In genomic region chr22:49370841-49371301, GRCh38 we compare ENCODE assay signal across 29 cellular contexts.
DNase-seq lines count a peak whose midpoint lies in the region; ATAC-seq and TF ChIP-seq lines count a peak whose summit lies in the region.
"Had no signal": no experiment of that assay in that cellular context is flagged by ENCODE, and none has a peak within 500 bp of the region (broad histone marks: within the 10 kb centered on the region; RNA-seq: fewer than 3 reads in every experiment).

No MANE protein-coding gene starts in this region.

- no peaks in the 10 kb centered on the region for H3K36me3 Mint-ChIP-seq in osteocyte (ENCODE audit: unreplicated experiment)
- H3K36me3 Mint-ChIP-seq: activated naive CD4-positive, alpha-beta T cell treated with anti-CD3 and anti-CD28 coated beads, Interleukin-2, amount 50 U/mL, for 24 hours had no signal

- H3K4me1 Mint-ChIP-seq in osteocyte (ENCODE audit: unreplicated experiment) = peaks cover 28% of the 10 kb centered on the region
- H3K4me1 Mint-ChIP-seq: activated naive CD4-positive, alpha-beta T cell treated with anti-CD3 and anti-CD28 coated beads, Interleukin-2, amount 50 U/mL, for 24 hours had no signal

- no peaks in the 10 kb centered on the region for H3K9me3 Mint-ChIP-seq in osteocyte (ENCODE audit: unreplicated experiment)
- H3K9me3 Mint-ChIP-seq: activated naive CD4-positive, alpha-beta T cell treated with anti-CD3 and anti-CD28 coated beads, Interleukin-2, amount 50 U/mL, for 24 hours; activated T-helper 1 cell treated with anti-CD3 and anti-CD28 coated beads, Interleukin-12 subunit alpha, Interleukin-12 subunit beta, Interleukin-2, Interleukin-4 antibody, amounts not matched to agents 30 ng/mL and 10 ng/mL and 1 ng/mL, durations not matched to agents 14 hours and 24 hours and 36 hours; T-helper 2 cell treated with Interferon-gamma antibody and Interleukin-4, amounts not matched to agents 5 μg/mL and 100 μg/mL, for 36 hours had no signal

- TF ChIP-seq CTCF in Peyer's patch (IDR thresholded peaks at IDR 0.05) (no peak), osteocyte (IDR thresholded peaks at IDR 0.05) (no peak)

- peaks cover 0 to 9% (median 0%) of the 10 kb centered on the region in 11 experiments; a peak in 2 of 22 replicates for H4K20me1 ChIP-seq in BLaER1 treated with 17β-estradiol and CSF1 and Interleukin-3, amounts not matched to agents 10 nM and 100 nM

- H3K4me3 Mint-ChIP-seq in osteocyte (ENCODE audit: unreplicated experiment) = no peak overlapping the region
- H3K4me3 Mint-ChIP-seq: activated naive CD4-positive, alpha-beta T cell treated with anti-CD3 and anti-CD28 coated beads, Interleukin-2, amount 50 U/mL, for 24 hours; activated T-helper 1 cell treated with anti-CD3 and anti-CD28 coated beads, Interleukin-12 subunit alpha, Interleukin-12 subunit beta, Interleukin-2, Interleukin-4 antibody, amounts not matched to agents 30 ng/mL and 10 ng/mL and 1 ng/mL, durations not matched to agents 14 hours and 24 hours and 36 hours; T-helper 2 cell treated with Interferon-gamma antibody and Interleukin-4, amounts not matched to agents 5 μg/mL and 100 μg/mL, for 36 hours had no signal

- peak in 2 of 3 donors; percentile 9 to 35 for DNase-seq in Peyer's patch
- DNase-seq in islet precursor cell = peak; percentile 46
- peak; percentile 63 for DNase-seq in osteocyte (ENCODE audit: extremely low spot score, unreplicated experiment)
- DNase-seq in NCI-H526 treated with DMSO at 0.1 percent for 48 hours (lab: John Stamatoyannopoulos, UW) = no peak
- DNase-seq in NCI-H2081 (lab: John Stamatoyannopoulos, UW) = no peak
- DNase-seq in NCI-H446 treated with DMSO at 0.1 percent for 48 hours (lab: John Stamatoyannopoulos, UW) = no peak
- DNase-seq: activated CD4-positive, alpha-beta T cell treated with anti-CD3 and anti-CD28 coated beads for 4 hours; amygdala; BE2C; cortex of kidney; foreskin keratinocyte; GF-D8; KG1; mesendoderm; MM.1S; NCI-H1417 treated with DMSO at 0.1 percent for 48 hours; NCI-H345; nucleus accumbens; stimulated activated CD4-positive, alpha-beta T cell treated with anti-CD3 and anti-CD28 coated beads, Interleukin-2, amount 100 ng/mL, for 24 hours; transverse colon had no signal

- TF ChIP-seq POLR2A in Peyer's patch (IDR thresholded peaks at IDR 0.05) = no peak

- H3K27me3 Mint-ChIP-seq in osteocyte (ENCODE audit: unreplicated experiment) = no peaks in the 10 kb centered on the region

- H3K4me2 ChIP-seq in BLaER1 treated with 17β-estradiol and CSF1 and Interleukin-3, amounts not matched to agents 10 nM and 100 nM = peak overlapping the region in 10 of 11 experiments; percentile 5 to 73 (median 56); a peak in 13 of 22 replicates
- H3K4me2 ChIP-seq: smooth muscle cell had no signal

- no peak overlapping the region for H3K9ac ChIP-seq in BLaER1 treated with 17β-estradiol and CSF1 and Interleukin-3, amounts not matched to agents 10 nM and 100 nM

- H3K27ac ChIP-seq in BLaER1 treated with 17β-estradiol and CSF1 and Interleukin-3, amounts not matched to agents 10 nM and 100 nM = no peak overlapping the region; a peak in 1 of 22 replicates
- no peak overlapping the region for H3K27ac ChIP-seq in Peyer's patch
- H3K27ac ChIP-seq: esophagus muscularis mucosa, foreskin keratinocyte, heart left ventricle, transverse colon had no signal

- 0 out of 22 replicates have a peak, but pooled peaks cover 0 to 5% (median 0%) of the 10 kb centered on the region in 11 experiments for H3K9me3 ChIP-seq in BLaER1 treated with 17β-estradiol and CSF1 and Interleukin-3, amounts not matched to agents 10 nM and 100 nM (replicated peaks in 1 of 11)
- no peaks in the 10 kb centered on the region for H3K9me3 ChIP-seq in Peyer's patch
- H3K9me3 ChIP-seq: BE2C, esophagus muscularis mucosa, heart left ventricle, transverse colon had no signal

- H3K4me1 ChIP-seq in BLaER1 treated with 17β-estradiol and CSF1 and Interleukin-3, amounts not matched to agents 10 nM and 100 nM = peaks cover 43 to 68% (median 50%) of the 10 kb centered on the region in 10 experiments
- H3K4me1 ChIP-seq in Peyer's patch = no peaks in the 10 kb centered on the region
- H3K4me1 ChIP-seq: BE2C, esophagus muscularis mucosa, foreskin keratinocyte, heart left ventricle, transverse colon had no signal

- no peak overlapping the region for H3K4me3 ChIP-seq in BLaER1 treated with 17β-estradiol and CSF1 and Interleukin-3, amounts not matched to agents 10 nM and 100 nM
- no peak overlapping the region for H3K4me3 ChIP-seq in Peyer's patch
- H3K4me3 ChIP-seq: esophagus muscularis mucosa, heart left ventricle, smooth muscle cell, transverse colon had no signal

- no peak overlapping the region for H3K27ac Mint-ChIP-seq in osteocyte (ENCODE audit: unreplicated experiment)
- H3K27ac Mint-ChIP-seq: activated naive CD4-positive, alpha-beta T cell treated with anti-CD3 and anti-CD28 coated beads, Interleukin-2, amount 50 U/mL, for 24 hours; activated T-helper 1 cell treated with anti-CD3 and anti-CD28 coated beads, Interleukin-12 subunit alpha, Interleukin-12 subunit beta, Interleukin-2, Interleukin-4 antibody, amounts not matched to agents 30 ng/mL and 10 ng/mL and 1 ng/mL, durations not matched to agents 14 hours and 24 hours and 36 hours; T-helper 2 cell treated with Interferon-gamma antibody and Interleukin-4, amounts not matched to agents 5 μg/mL and 100 μg/mL, for 36 hours had no signal

- ATAC-seq in GM19351 (IDR thresholded peaks at IDR 0.05; ENCODE audit: unreplicated experiment) = no peak
- ATAC-seq: foreskin keratinocyte, heart left ventricle, Right ventricle myocardium inferior had no signal

- H3K36me3 ChIP-seq in BLaER1 treated with 17β-estradiol and CSF1 and Interleukin-3, amounts not matched to agents 10 nM and 100 nM = no peaks in the 10 kb centered on the region
- no peaks in the 10 kb centered on the region for H3K36me3 ChIP-seq in Peyer's patch
- H3K36me3 ChIP-seq: BE2C, esophagus muscularis mucosa, heart left ventricle, transverse colon had no signal

- H3K27me3 ChIP-seq in BLaER1 treated with 17β-estradiol and CSF1 and Interleukin-3, amounts not matched to agents 10 nM and 100 nM = peaks cover 0 to 3% (median 0%) of the 10 kb centered on the region in 11 experiments; a peak in 1 of 22 replicates
- no peaks in the 10 kb centered on the region for H3K27me3 ChIP-seq in Peyer's patch
- H3K27me3 ChIP-seq: BE2C, foreskin keratinocyte had no signal

Comparison
In these comparisons a context has a peak if more than half of its experiments do, and no peak if none do; other contexts are left out.
1. DNase-seq: peak in Peyer's patch (2 of 3), islet precursor cell (single experiment) and osteocyte (single experiment); none in NCI-H526 treated with DMSO at 0.1 percent for 48 hours (single experiment), NCI-H2081 (0 of 2) and NCI-H446 treated with DMSO at 0.1 percent for 48 hours (single experiment).